Comparison of ENCODE assay signal across 9 cellular contexts in the genomic region with DNA sequence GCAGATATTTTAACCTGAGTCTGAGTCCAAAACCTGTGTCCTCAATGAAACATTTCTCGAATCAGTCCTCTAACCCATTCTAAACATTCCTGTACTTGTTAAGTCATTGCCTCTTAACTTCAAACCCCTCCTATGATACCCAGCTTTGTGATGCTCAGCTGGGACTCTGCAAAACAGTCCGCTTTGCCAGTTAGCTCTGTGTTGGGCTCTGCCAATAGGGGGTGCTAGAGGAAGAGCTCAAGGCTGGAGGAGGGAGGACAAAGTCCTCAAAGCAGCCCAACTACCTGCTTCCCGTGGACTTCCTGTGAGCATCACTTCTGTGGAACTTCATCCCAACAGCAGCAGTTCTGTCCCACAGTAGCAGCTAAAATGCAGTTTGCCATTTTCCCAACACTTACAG. TPM values are rescaled to one million over a fixed set of nuclear protein-coding genes. Genes with fewer than 3 reads are reported as not detected.
DNase-seq lines count a peak whose midpoint lies in the region; ATAC-seq, FAIRE-seq and TF ChIP-seq lines count a peak whose summit lies in the region.
"Had no signal": no experiment of that assay in that cellular context is flagged by ENCODE, and none has a peak within 500 bp of the region (broad histone marks: within the 10 kb centered on the region; RNA-seq: fewer than 3 reads in every experiment).

No MANE protein-coding gene starts in this region.

- no peak for FAIRE-seq in RCC 7860 (lab: Jason Lieb, UNC)

- no peaks in the 10 kb centered on the region for H3K9me3 ChIP-seq in smooth muscle cell (replicated peaks; ENCODE audit: low read depth)

- H3K27ac ChIP-seq in C4-2B: no peak overlapping the region
- no peak overlapping the region for H3K27ac ChIP-seq in smooth muscle cell (ENCODE audit: low read depth)

- 56% methylated on average over 3 of the region's 3 CpGs for WGBS in smooth muscle cell (ENCODE audit: low lambda C conversion rate)

- H3K9ac ChIP-seq in smooth muscle cell (ENCODE audit: low read depth): no peak overlapping the region

- no peaks in the 10 kb centered on the region for H3K27me3 ChIP-seq in smooth muscle cell (ENCODE audit: low read depth)

- H2AFZ ChIP-seq in smooth muscle cell (ENCODE audit: low read depth): no peak overlapping the region

- H3K36me3 ChIP-seq in smooth muscle cell (ENCODE audit: low read depth): no peaks in the 10 kb centered on the region

- no peaks in the 10 kb centered on the region for H3K4me1 ChIP-seq in smooth muscle cell (ENCODE audit: low read depth)

- H3K79me2 ChIP-seq in smooth muscle cell (ENCODE audit: low read depth): no peaks in the 10 kb centered on the region

- no peak for ATAC-seq in GM18868 (IDR thresholded peaks at IDR 0.05; ENCODE audit: unreplicated experiment)

- no peaks in the 10 kb centered on the region for H4K20me1 ChIP-seq in smooth muscle cell (ENCODE audit: low read depth)

- H3K4me3 ChIP-seq in fibroblast of the aortic adventitia (ENCODE audit: low read depth, low read length) (no peak overlapping the region), smooth muscle cell (no peak overlapping the region)

- DNase-seq in GM10266 (ENCODE audit: extremely low spot score) (peak; percentile 45), NCI-H1092 (lab: John Stamatoyannopoulos, UW) (peak; percentile 44), fibroblast of the aortic adventitia (ENCODE audit: low read depth) (no peak), RCC 7860 (ENCODE audit: low spot score) (no peak), NCI-H1417 (lab: John Stamatoyannopoulos, UW) (no peak), smooth muscle cell (lab: John Stamatoyannopoulos, UW; ENCODE audit: unreplicated experiment) (no peak)
- DNase-seq: hypothalamus had no signal

- H3K4me2 ChIP-seq in smooth muscle cell: no peak overlapping the region

- TF ChIP-seq CTCF in C4-2B (conservative IDR thresholded peaks at IDR 0.05): peak; percentile 65
- peak; percentile 47 for TF ChIP-seq CTCF in GM10266 (IDR thresholded peaks at IDR 0.05; ENCODE audit: control insufficient read depth, insufficient read depth, low read depth, missing control alignments)
- TF ChIP-seq CTCF in fibroblast of the aortic adventitia (IDR thresholded peaks at IDR 0.05; ENCODE audit: insufficient read depth, low read length): peak; percentile 21
- TF ChIP-seq CTCF in smooth muscle cell (IDR thresholded peaks at IDR 0.05; ENCODE audit: borderline replicate concordance, insufficient read depth, poor library complexity, severe bottlenecking): no peak

- H3F3A ChIP-seq in smooth muscle cell (ENCODE audit: low read depth): no peaks in the 10 kb centered on the region

RNA-seq across cellular contexts. Expression of a gene that starts 38.1 kb away (rescaled TPM):
- total RNA-seq in fibroblast of the aortic adventitia (ENCODE audit: low replicate concordance) (0.08 and 35.0 TPM in 2 replicates), smooth muscle cell (0.81 TPM in 1 of 2 replicates, not detected in the other)
- polyA plus RNA-seq in smooth muscle cell: not detected in 2 replicates

Comparison
In these comparisons a context has a peak if more than half of its experiments do, and no peak if none do; other contexts are left out.
1. DNase-seq: peak in GM10266 (single experiment) and NCI-H1092 (single experiment); none in fibroblast of the aortic adventitia (single experiment), RCC 7860 (single experiment), NCI-H1417 (0 of 3) and smooth muscle cell (single experiment).